8 cellular contexts compared by ENCODE assay signal in the genomic region with DNA sequence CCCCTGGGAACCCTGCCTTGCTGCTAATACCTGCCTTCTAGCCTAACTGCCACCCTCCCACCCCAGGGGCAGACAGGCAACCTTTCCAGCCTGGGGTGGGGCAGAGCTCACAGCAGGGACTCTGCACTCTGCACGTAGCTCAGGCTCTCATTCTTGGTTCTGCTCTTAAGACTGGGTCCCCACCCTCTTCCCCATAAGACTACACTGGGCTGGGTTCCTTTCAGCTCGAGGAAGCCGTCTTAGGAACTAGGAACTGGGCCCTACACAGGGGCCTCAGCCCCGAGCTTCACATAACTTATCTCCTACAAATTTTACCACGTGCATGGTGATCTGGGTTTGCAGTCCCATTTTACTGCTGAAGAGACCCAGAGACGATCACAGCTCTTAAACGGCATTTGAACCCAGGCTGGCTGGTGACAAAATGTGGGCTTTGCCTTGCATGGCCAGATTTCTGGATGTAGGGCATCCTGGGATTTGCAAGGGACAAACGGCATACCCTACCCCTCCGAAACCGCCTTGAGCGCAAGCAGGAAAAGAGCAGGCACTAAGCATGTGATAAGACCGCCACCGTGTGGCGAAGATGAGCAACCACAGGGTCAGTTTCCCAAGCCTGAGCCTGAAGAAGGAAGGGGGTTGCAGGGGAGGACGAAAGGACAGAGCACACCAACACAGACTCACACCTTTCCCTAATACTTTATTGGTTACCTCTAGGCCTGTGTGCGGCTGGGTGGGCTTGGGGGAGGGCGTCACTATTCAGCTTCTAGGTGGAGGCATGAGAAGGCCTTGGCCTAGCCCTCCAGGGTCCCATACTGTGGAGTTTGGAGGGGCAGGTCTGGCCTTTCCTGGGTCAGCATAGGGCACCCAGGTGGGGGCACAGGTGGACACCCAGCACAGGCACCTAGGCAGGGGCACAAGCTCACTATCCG. TPM values are rescaled to one million over a fixed set of nuclear protein-coding genes. Genes with fewer than 3 reads are reported as not detected.
DNase-seq lines count a peak whose midpoint lies in the region; ATAC-seq, FAIRE-seq and TF ChIP-seq lines count a peak whose summit lies in the region.

No MANE protein-coding gene starts in this region.

- peak; percentile 72 for TF ChIP-seq POLR2A in transverse colon (IDR thresholded peaks at IDR 0.05)

- H3K36me3 ChIP-seq in Karpas-422 (ENCODE audit: insufficient read depth, low read length) (peaks cover 6% of the 10 kb centered on the region), transverse colon (no peaks in the 10 kb centered on the region)

- H3K27me3 ChIP-seq in Karpas-422 (ENCODE audit: low read length) = no peaks in the 10 kb centered on the region
- no peaks in the 10 kb centered on the region for H3K27me3 ChIP-seq in transverse colon

- intact Hi-C loops in Calu3 (cut with micrococcal nuclease; ENCODE audit: unreplicated experiment) (loop anchor here (1.0 kb wide), 1 partner anchor 36 kb away; no protein-coding TSS in a partner anchor), transverse colon (cut with DNase I; ENCODE audit: low total_unique reads) (loop anchor here (1.0 kb wide), 1 partner anchor 19 kb away; no protein-coding TSS in a partner anchor)

- no peak overlapping the region for H2AFZ ChIP-seq in Karpas-422 (ENCODE audit: low read length)

- no peaks in the 10 kb centered on the region for H3K9me3 Mint-ChIP-seq in Calu3 (ENCODE audit: low read depth, unreplicated experiment)
- H3K9me3 Mint-ChIP-seq in activated T-helper 17 cell treated with anti-CD3 and anti-CD28 coated beads, Interleukin-2, amount 50 U/mL, for 72 hours = no peaks in the 10 kb centered on the region
- no peaks in the 10 kb centered on the region for H3K9me3 Mint-ChIP-seq in nephron

- H3K4me1 Mint-ChIP-seq in Calu3 (ENCODE audit: low read depth, unreplicated experiment) = peaks cover 13% of the 10 kb centered on the region
- H3K4me1 Mint-ChIP-seq in activated T-helper 17 cell treated with anti-CD3 and anti-CD28 coated beads, Interleukin-2, amount 50 U/mL, for 72 hours = peaks cover 17% of the 10 kb centered on the region
- peaks cover 23% of the 10 kb centered on the region for H3K4me1 Mint-ChIP-seq in nephron

- TF ChIP-seq EP300 in transverse colon (IDR thresholded peaks at IDR 0.05; ENCODE audit: low read depth) = no peak

- FAIRE-seq in RCC 7860 (lab: Jason Lieb, UNC) = no peak

- H3K36me3 Mint-ChIP-seq in Calu3 (ENCODE audit: insufficient read depth, unreplicated experiment) = peaks cover 73% of the 10 kb centered on the region
- H3K36me3 Mint-ChIP-seq in activated T-helper 17 cell treated with anti-CD3 and anti-CD28 coated beads, Interleukin-2, amount 50 U/mL, for 72 hours (ENCODE audit: low read depth) = peaks cover 80% of the 10 kb centered on the region
- H3K36me3 Mint-ChIP-seq in nephron (ENCODE audit: low read depth) = peaks cover 13% of the 10 kb centered on the region

- H3K4me3 ChIP-seq in Karpas-422 (ENCODE audit: low read length) = no peak overlapping the region
- H3K4me3 ChIP-seq in fibroblast of pulmonary artery (replicated peaks; ENCODE audit: low read depth, low read length) = no peak overlapping the region
- peak overlapping the region in 1 of 4 donors; percentile 32 for H3K4me3 ChIP-seq in transverse colon

- no peaks in the 10 kb centered on the region for H3K9me2 ChIP-seq in Karpas-422 (replicated peaks; ENCODE audit: insufficient read depth, low read length)

- H3K9me3 ChIP-seq in Karpas-422 (ENCODE audit: low read length) (no peaks in the 10 kb centered on the region), transverse colon (no peaks in the 10 kb centered on the region)

- CTCF ChIA-PET in Calu3 (lab: Charles Lee) = interaction anchor here (0.6 to 2.4 kb wide), 7 partner anchors 19 to 1378 kb away, joined by 3 to 15 read pairs (median 3); a partner anchor contains a TSS

- TF ChIP-seq CTCF in Calu3 (IDR thresholded peaks at IDR 0.05; ENCODE audit: unreplicated experiment) = peak; percentile 86
- peak; percentile 97 for TF ChIP-seq CTCF in fibroblast of pulmonary artery (IDR thresholded peaks at IDR 0.05; ENCODE audit: low read length, missing control alignments)
- peak; percentile 91 to 92 (median 92) for TF ChIP-seq CTCF in nephron (IDR thresholded peaks at IDR 0.05; ENCODE audit: unreplicated experiment in 3 of 3)
- peak; percentile 93 to 100 (median 96) for TF ChIP-seq CTCF in transverse colon (IDR thresholded peaks at IDR 0.05)

- peak overlapping the region; percentile 56 for H3K4me3 Mint-ChIP-seq in Calu3 (ENCODE audit: low read depth, unreplicated experiment)
- peak overlapping the region; percentile 97 for H3K4me3 Mint-ChIP-seq in activated T-helper 17 cell treated with anti-CD3 and anti-CD28 coated beads, Interleukin-2, amount 50 U/mL, for 72 hours
- H3K4me3 Mint-ChIP-seq in nephron = peak overlapping the region; percentile 72 to 80 (median 79)

- H3K79me2 ChIP-seq in Karpas-422 (ENCODE audit: low read length) = peaks cover 36% of the 10 kb centered on the region

- H3K27ac ChIP-seq in Karpas-422 (ENCODE audit: low read length) = 0 out of 2 replicates have a peak overlapping the region, but pooled peaks have one; percentile 12
- peak overlapping the region; percentile 97 to 99 (median 98) for H3K27ac ChIP-seq in transverse colon

- WGBS in transverse colon (ENCODE audit: low coverage in 1 of 2), 2 donors = 0 to 4% methylated on average over 8 to 18 of the region's 18 CpGs

- peak overlapping the region; percentile 2 for H3K4me2 ChIP-seq in Karpas-422 (ENCODE audit: low read depth, low read length, poor library complexity, severe bottlenecking)

- in situ Hi-C loops in transverse colon (cut with MboI; ENCODE audit: low pct_ligation_motif_present in 1 of 4, low pct_unique_long_range_greater_than_20kb in 1 of 4, low sequenced_read_pairs in 3 of 4) = no loop called here

- H4K20me1 ChIP-seq in Karpas-422 (ENCODE audit: insufficient read depth, low read depth, low read length) = peaks cover 5% of the 10 kb centered on the region; the same call in 1 of the 2 replicates

- H3K27ac Mint-ChIP-seq in Calu3 (ENCODE audit: unreplicated experiment) (peak overlapping the region; percentile 89), nephron (peak overlapping the region; percentile 31 to 72 (median 66))
- peak overlapping the region; percentile 81 for H3K27ac Mint-ChIP-seq in activated T-helper 17 cell treated with anti-CD3 and anti-CD28 coated beads, Interleukin-2, amount 50 U/mL, for 72 hours

- H3K9ac ChIP-seq in Karpas-422 (ENCODE audit: low read length) = peak overlapping the region; percentile 14; the same call in 1 of the 2 replicates

- BruUV-seq in Calu3 (replicated peaks; lab: Mats Ljungman, UMichigan) = no TSS peak

- peak; percentile 11 for ATAC-seq in activated T-helper 17 cell treated with anti-CD3 and anti-CD28 coated beads, Interleukin-2, amount 50 U/mL, for 72 hours (replicated peaks)
- ATAC-seq in HG03095 (IDR thresholded peaks at IDR 0.05; ENCODE audit: unreplicated experiment) = no peak

- H3K4me1 ChIP-seq in Karpas-422 (ENCODE audit: low read length) (peaks cover 34% of the 10 kb centered on the region), transverse colon (peaks cover 12 to 43% (median 25%) of the 10 kb centered on the region in 4 donors)

- DNase-seq in Calu3 = peak; percentile 70
- DNase-seq in Karpas-422 = peak; percentile 92
- peak; percentile 75 for DNase-seq in RCC 7860 (ENCODE audit: low spot score)
- DNase-seq in fibroblast of pulmonary artery (ENCODE audit: low read depth) = peak; percentile 89
- DNase-seq in transverse colon = peak; percentile 85

- H3K27me3 Mint-ChIP-seq in Calu3 (ENCODE audit: unreplicated experiment) (no peaks in the 10 kb centered on the region), nephron (ENCODE audit: low read depth) (no peaks in the 10 kb centered on the region)
- H3K27me3 Mint-ChIP-seq in activated T-helper 17 cell treated with anti-CD3 and anti-CD28 coated beads, Interleukin-2, amount 50 U/mL, for 72 hours = no peaks in the 10 kb centered on the region

RNA-seq across cellular contexts. Expression of a gene that starts 5.1 kb away (rescaled TPM):
- total RNA-seq in Calu3 (2022) (113 and 116 TPM in 2 replicates), transverse colon (100 to 1,000 TPM; 386 to 857 (median 664) TPM)
- 60.0 and 156 TPM in 2 replicates for total RNA-seq in Karpas-422 (2014; rRNA removed; shearing (Covaris generic); ENCODE audit: low replicate concordance)
- 100 to 1,000 TPM; 328 to 586 TPM for total RNA-seq in activated T-helper 17 cell treated with anti-CD3 and anti-CD28 coated beads, Interleukin-2, amount 50 U/mL, for 72 hours

RNA-seq across cellular contexts. Expression of a gene that starts 5.2 kb away (rescaled TPM):
- total RNA-seq in Calu3 (2022) (121 and 135 TPM in 2 replicates), transverse colon (100 to 1,000 TPM; 172 to 357 (median 198) TPM)
- total RNA-seq in Karpas-422 (2014; rRNA removed; shearing (Covaris generic); ENCODE audit: low replicate concordance) = 372 and 566 TPM in 2 replicates
- total RNA-seq in activated T-helper 17 cell treated with anti-CD3 and anti-CD28 coated beads, Interleukin-2, amount 50 U/mL, for 72 hours = 100 to 1,000 TPM; 307 to 415 TPM

RNA-seq across cellular contexts. Expression of a gene that starts 5.5 kb away (rescaled TPM):
- total RNA-seq in Calu3 (2022) = 14.0 and 16.1 TPM in 2 replicates
- total RNA-seq in Karpas-422 (2014; rRNA removed; shearing (Covaris generic); ENCODE audit: low replicate concordance) = 9.0 TPM in 1 of 2 replicates, not detected in the other
- total RNA-seq in activated T-helper 17 cell treated with anti-CD3 and anti-CD28 coated beads, Interleukin-2, amount 50 U/mL, for 72 hours = 10 to 100 TPM; 25.5 to 32.7 TPM
- total RNA-seq in transverse colon = 1 to 10 TPM in 1 of 4 donors, not detected in 3; 1.6 TPM

RNA-seq across cellular contexts. Expression of a gene that starts 10.0 kb away (rescaled TPM):
- total RNA-seq in Calu3 (2022) = 30.6 and 41.6 TPM in 2 replicates
- total RNA-seq in Karpas-422 (2014; rRNA removed; shearing (Covaris generic); ENCODE audit: low replicate concordance) = 37.8 and 48.4 TPM in 2 replicates
- 10 to 100 TPM; 30.1 to 53.5 TPM for total RNA-seq in activated T-helper 17 cell treated with anti-CD3 and anti-CD28 coated beads, Interleukin-2, amount 50 U/mL, for 72 hours
- 10 to 100 TPM in 1 of 4 donors, 1 to 10 TPM in 2, not detected in 1; 2.7 to 17.5 (median 4.0) TPM for total RNA-seq in transverse colon

RNA-seq across cellular contexts. Expression of a gene that starts 21.1 kb away (rescaled TPM):
- total RNA-seq in Calu3 (2022) (69.0 and 70.7 TPM in 2 replicates), transverse colon (100 to 1,000 TPM; 138 to 387 (median 215) TPM)
- 7.6 and 21.2 TPM in 2 replicates for total RNA-seq in Karpas-422 (2014; rRNA removed; shearing (Covaris generic); ENCODE audit: low replicate concordance)
- total RNA-seq in activated T-helper 17 cell treated with anti-CD3 and anti-CD28 coated beads, Interleukin-2, amount 50 U/mL, for 72 hours = 10 to 100 TPM; 22.5 to 44.4 TPM
